17 cellular contexts compared by ENCODE assay signal in genomic region chrX:45036161-45036560, GRCh38.
DNase-seq lines count a peak whose midpoint lies in the region; ATAC-seq, FAIRE-seq and TF ChIP-seq lines count a peak whose summit lies in the region.
"Had no signal": no experiment of that assay in that cellular context is flagged by ENCODE, and none has a peak within 500 bp of the region (broad histone marks: within the 10 kb centered on the region; RNA-seq: fewer than 3 reads in every experiment).

No MANE protein-coding gene starts in this region.

- H3K79me2 ChIP-seq in HepG2 (ENCODE audit: insufficient read depth, low read length) (peaks cover 7% of the 10 kb centered on the region), K562 (ENCODE audit: control insufficient read depth, insufficient read depth, low read length) (peaks cover 45% of the 10 kb centered on the region)

- WGBS in HepG2 (ENCODE audit: low lambda C conversion rate) = 97% methylated on average over 4 of the region's 4 CpGs
- WGBS in right lobe of liver (ENCODE audit: insufficient coverage, low coverage, low lambda C conversion rate, missing lambda C conversion rate) = 88% methylated on average over 4 of the region's 4 CpGs
- WGBS in K562 (ENCODE audit: insufficient coverage, low coverage, missing lambda C conversion rate) = 96% methylated on average over 4 of the region's 4 CpGs
- 92 to 97% methylated on average over 4 of the region's 4 CpGs for WGBS in transverse colon (ENCODE audit: low coverage in 1 of 2), 2 donors

- ATAC-seq in HepG2 (no peak), right lobe of liver (no peak), K562 (no peak)
- ATAC-seq: CD8-positive, alpha-beta T cell; GM23338 had no signal

- H3K9me1 ChIP-seq in K562 (ENCODE audit: control insufficient read depth, insufficient read depth, low read length) = no peaks in the 10 kb centered on the region

- H3K4me3 Mint-ChIP-seq in mesothelial cell of epicardium = no peak overlapping the region
- H3K4me3 Mint-ChIP-seq: CD4-positive, CD25-positive, alpha-beta regulatory T cell; CD8-positive, alpha-beta T cell; GM23338 had no signal

- in situ Hi-C loops in HepG2 (cut with HindIII; ENCODE audit: extremely low pct_ligation_motif_present, low pct_unique_long_range_greater_than_20kb) (no loop called here), K562 (cut with MboI) (no loop called here), transverse colon (cut with MboI; ENCODE audit: low pct_ligation_motif_present in 1 of 4, low pct_unique_long_range_greater_than_20kb in 1 of 4, low sequenced_read_pairs in 3 of 4) (no loop called here)

- peaks cover 11% of the 10 kb centered on the region for H3K36me3 Mint-ChIP-seq in mesothelial cell of epicardium

- no peak for TF ChIP-seq RAD21 in HepG2 (CRISPR knock-in tag; IDR thresholded peaks at IDR 0.05)
- no peak for TF ChIP-seq RAD21 in K562 (CRISPR knock-in tag; conservative IDR thresholded peaks at IDR 0.05 in 1 of 2, IDR thresholded peaks at IDR 0.05 in 1 of 2)

- intact Hi-C loops in HepG2 (cut with micrococcal nuclease; ENCODE audit: unreplicated experiment) = no loop called here
- intact Hi-C loops in right lobe of liver (cut with DNase I) = no loop called here
- intact Hi-C loops in K562 (cut with micrococcal nuclease) = no loop called here
- intact Hi-C loops in transverse colon (cut with DNase I; ENCODE audit: low total_unique reads) = loop anchor here (2.0 kb wide), 1 partner anchor 19 kb away; no protein-coding TSS in a partner anchor

- H4K20me1 ChIP-seq in HepG2 (ENCODE audit: insufficient read depth, low read length) = peaks cover 3% of the 10 kb centered on the region; the same call in 1 of the 2 replicates
- no peaks in the 10 kb centered on the region for H4K20me1 ChIP-seq in K562 (replicated peaks; ENCODE audit: control insufficient read depth, insufficient read depth, low read length)

- H3K4me1 ChIP-seq in HepG2 (ENCODE audit: insufficient read depth, low read length) (no peaks in the 10 kb centered on the region), right lobe of liver (no peaks in the 10 kb centered on the region), HEK293 (ENCODE audit: control insufficient read depth, insufficient read depth, low read length) (peaks cover 7% of the 10 kb centered on the region), K562 (replicated peaks in 1 of 2; ENCODE audit: control insufficient read depth in 2 of 2, insufficient read depth in 2 of 2, low read length in 2 of 2) (no peaks in the 10 kb centered on the region), transverse colon (no peaks in the 10 kb centered on the region)
- H3K4me1 ChIP-seq: Caco-2 had no signal

- POLR2A ChIA-PET in HepG2 (lab: Yijun Ruan, JAX) (no interaction called here), HEK293 (lab: Yijun Ruan, JAX) (no interaction called here), K562 (lab: Yijun Ruan, JAX) (no interaction called here)

- H3K36me3 ChIP-seq in HepG2 (replicated peaks in 1 of 2; ENCODE audit: control insufficient read depth in 1 of 2, insufficient read depth in 2 of 2, low read length in 2 of 2) = no peaks in the 10 kb centered on the region
- peaks cover 0 to 7% (median 0%) of the 10 kb centered on the region in 4 donors for H3K36me3 ChIP-seq in right lobe of liver
- peaks cover 9 to 14% of the 10 kb centered on the region in 2 experiments; a peak in 2 of 3 replicates for H3K36me3 ChIP-seq in HEK293 (ENCODE audit: control insufficient read depth in 2 of 2, insufficient read depth in 1 of 2, low read length in 2 of 2)
- 0 out of 3 replicates have a peak, but pooled peaks cover 2% of the 10 kb centered on the region for H3K36me3 ChIP-seq in K562 (ENCODE audit: control insufficient read depth, insufficient read depth, low read length)
- H3K36me3 ChIP-seq in transverse colon = no peaks in the 10 kb centered on the region
- H3K36me3 ChIP-seq: HAP-1 had no signal

- H3K4me3 ChIP-seq in HepG2 (replicated peaks in 1 of 3; ENCODE audit: insufficient read depth in 1 of 3, low read depth in 2 of 3, low read length in 3 of 3) (no peak overlapping the region), right lobe of liver (no peak overlapping the region), HEK293 (ENCODE audit: low read depth, low read length) (no peak overlapping the region), K562 (no peak overlapping the region), transverse colon (no peak overlapping the region)
- H3K4me3 ChIP-seq: GM23338, HAP-1 had no signal

- H3K4me2 ChIP-seq in HepG2 (ENCODE audit: low read depth, low read length) (no peak overlapping the region), K562 (ENCODE audit: insufficient read depth, low read length) (no peak overlapping the region)
- H3K4me2 ChIP-seq: GM23338 had no signal

- CTCF ChIA-PET in HepG2 (lab: Yijun Ruan, JAX; ENCODE audit: low intra/inter-chr PET ratio, low total read pairs) = no interaction called here
- CTCF ChIA-PET in HEK293 (lab: Yijun Ruan, JAX) = no interaction called here
- CTCF ChIA-PET in K562 (lab: Yijun Ruan, JAX; ENCODE audit: low intra/inter-chr PET ratio) = no interaction called here

- H3K27ac Mint-ChIP-seq in mesothelial cell of epicardium = no peak overlapping the region
- H3K27ac Mint-ChIP-seq: CD8-positive, alpha-beta T cell; GM23338 had no signal

- BruUV-seq in HepG2 (replicated peaks; lab: Mats Ljungman, UMichigan) (no TSS peak), K562 (replicated peaks; lab: Mats Ljungman, UMichigan) (no TSS peak)

- no peak for TF ChIP-seq EP300 in HepG2 (IDR thresholded peaks at IDR 0.05; ENCODE audit: low read depth in 2 of 2, low read length in 2 of 2)
- TF ChIP-seq EP300 in HepG2 (CRISPR knock-in tag; IDR thresholded peaks at IDR 0.05; ENCODE audit: borderline replicate concordance) = no peak
- TF ChIP-seq EP300 in K562 (IDR thresholded peaks at IDR 0.05; ENCODE audit: low read length) = no peak
- no peak for TF ChIP-seq EP300 in transverse colon (IDR thresholded peaks at IDR 0.05; ENCODE audit: low read depth)

- TF ChIP-seq CTCF in HepG2 (CRISPR knock-in tag; IDR thresholded peaks at IDR 0.05) (no peak), right lobe of liver (IDR thresholded peaks at IDR 0.05) (no peak), HEK293 (tag by site-specific recombination; IDR thresholded peaks at IDR 0.05) (no peak), K562 (IDR thresholded peaks at IDR 0.05 in 2 of 3, conservative IDR thresholded peaks at IDR 0.05 in 1 of 3; ENCODE audit: insufficient read depth in 2 of 3, low read depth in 1 of 3, low read length in 3 of 3) (no peak), transverse colon (IDR thresholded peaks at IDR 0.05) (no peak), mesothelial cell of epicardium (IDR thresholded peaks at IDR 0.05; ENCODE audit: unreplicated experiment) (no peak)

- H3K27me3 Mint-ChIP-seq in mesothelial cell of epicardium (ENCODE audit: low read depth) = no peaks in the 10 kb centered on the region
- H3K27me3 Mint-ChIP-seq: CD4-positive, CD25-positive, alpha-beta regulatory T cell had no signal

- no peaks in the 10 kb centered on the region for H3K27me3 ChIP-seq in HepG2 (ENCODE audit: control insufficient read depth in 1 of 2, insufficient read depth in 2 of 2, low read length in 2 of 2)
- H3K27me3 ChIP-seq in right lobe of liver = no peaks in the 10 kb centered on the region
- no peaks in the 10 kb centered on the region for H3K27me3 ChIP-seq in K562 (ENCODE audit: control insufficient read depth in 2 of 2, insufficient read depth in 2 of 2, low read length in 2 of 2)
- H3K27me3 ChIP-seq in transverse colon = no peaks in the 10 kb centered on the region

- no peak for FAIRE-seq in HepG2 (lab: Jason Lieb, UNC)
- no peak for FAIRE-seq in K562 (lab: Jason Lieb, UNC)
- FAIRE-seq: H54 had no signal

- H2AFZ ChIP-seq in HepG2 (ENCODE audit: low read length) (no peak overlapping the region), K562 (ENCODE audit: low read depth, low read length) (no peak overlapping the region)
- H2AFZ ChIP-seq: GM23338 had no signal

- H3K9me3 ChIP-seq in HepG2 (ENCODE audit: low read length) (no peaks in the 10 kb centered on the region), right lobe of liver (no peaks in the 10 kb centered on the region), HEK293 (ENCODE audit: control insufficient read depth, insufficient read depth, low read depth, low read length) (no peaks in the 10 kb centered on the region), K562 (replicated peaks; ENCODE audit: control insufficient read depth, insufficient read depth, low read depth, low read length) (no peaks in the 10 kb centered on the region), transverse colon (no peaks in the 10 kb centered on the region)
- H3K9me3 ChIP-seq: Caco-2, HAP-1 had no signal

- H3K9ac ChIP-seq in HepG2 (ENCODE audit: insufficient read depth, low read depth, low read length) (no peak overlapping the region), K562 (ENCODE audit: insufficient read depth in 1 of 2, low read depth in 2 of 2, low read length in 2 of 2) (no peak overlapping the region)

- no peak for DNase-seq in HepG2 (ENCODE audit: low spot score)
- no peak for DNase-seq in right lobe of liver
- no peak for DNase-seq in K562 (ENCODE audit: extremely low read depth in 1 of 4, low spot score in 3 of 4)
- no peak for DNase-seq in transverse colon
- DNase-seq in mesothelial cell of epicardium (ENCODE audit: low spot score in 2 of 2, unreplicated experiment in 2 of 2) = no peak
- no peak for DNase-seq in NCI-H187 (lab: John Stamatoyannopoulos, UW)
- DNase-seq: 8988T; C1 segment of cervical spinal cord; Caco-2; CD4-positive, CD25-positive, alpha-beta regulatory T cell; CD8-positive, alpha-beta T cell; DMS153; DND-41 had no signal

- TF ChIP-seq POLR2A in HepG2 (IDR thresholded peaks at IDR 0.05; ENCODE audit: insufficient read depth in 1 of 2, low read depth in 2 of 2, low read length in 2 of 2) (no peak), right lobe of liver (IDR thresholded peaks at IDR 0.05) (no peak), K562 (conservative IDR thresholded peaks at IDR 0.05) (no peak), transverse colon (IDR thresholded peaks at IDR 0.05) (no peak)

- peaks cover 19% of the 10 kb centered on the region for H3K4me1 Mint-ChIP-seq in mesothelial cell of epicardium

- H3K9me3 Mint-ChIP-seq in mesothelial cell of epicardium = peaks cover 24% of the 10 kb centered on the region
- H3K9me3 Mint-ChIP-seq: CD8-positive, alpha-beta T cell had no signal

- H3K27ac ChIP-seq in HepG2 (ENCODE audit: extremely low read length, insufficient read depth, low read length) (no peak overlapping the region), right lobe of liver (no peak overlapping the region), HEK293 (ENCODE audit: extremely low read depth, low read depth, low read length) (no peak overlapping the region), K562 (ENCODE audit: extremely low read depth, low read depth, low read length) (no peak overlapping the region), transverse colon (no peak overlapping the region)

TF ChIP-seq in HepG2, 621 proteins besides CTCF, POLR2A, EP300 and RAD21 (continues in another document):
- no peak for TF ChIP-seq SIX1 (CRISPR knock-in tag; IDR thresholded peaks at IDR 0.05; ENCODE audit: borderline replicate concordance)

TF ChIP-seq in HEK293, 187 proteins besides CTCF, POLR2A, EP300 and RAD21 (continues in another document):
- TF ChIP-seq ZBTB21 (tag by site-specific recombination; IDR thresholded peaks at IDR 0.05) = no peak
- TF ChIP-seq ZNF223 (tag by site-specific recombination; IDR thresholded peaks at IDR 0.05) = no peak

TF ChIP-seq in K562, 482 proteins besides CTCF, POLR2A, EP300 and RAD21 (continues in another document):
- TF ChIP-seq MAFK (IDR thresholded peaks at IDR 0.05; ENCODE audit: low read length) (peak; percentile 80), MAFG (tag; conservative IDR thresholded peaks at IDR 0.05) (peak; percentile 59)

Comparison
In these comparisons a context has a peak if more than half of its experiments do, and no peak if none do; other contexts are left out.
1. Of the 241 proteins assayed by ChIP-seq in both HepG2 and K562: peak only in HepG2: none; only in K562: MAFG; in both: MAFF and MAFK; in neither: 238.